17 cellular contexts compared by ENCODE assay signal in genomic region chr2:15750433-15750814, GRCh38.
DNase-seq lines count a peak whose midpoint lies in the region; ATAC-seq and TF ChIP-seq lines count a peak whose summit lies in the region.
"Had no signal": no experiment of that assay in that cellular context is flagged by ENCODE, and none has a peak within 500 bp of the region (broad histone marks: within the 10 kb centered on the region; RNA-seq: fewer than 3 reads in every experiment).

No MANE protein-coding gene starts in this region.

- H3K4me2 ChIP-seq in H9 (ENCODE audit: insufficient read depth, insufficient read length, low read length) = no peak overlapping the region

- H2BK5ac ChIP-seq in H9 (ENCODE audit: insufficient read length, low read length) = no peak overlapping the region

- H3K36me3 Mint-ChIP-seq in H9 (ENCODE audit: insufficient read depth in 1 of 3, low read depth in 3 of 3) (peaks cover 0 to 4% (median 0%) of the 10 kb centered on the region in 3 experiments; a peak in 2 of 7 replicates), mesothelial cell of epicardium (peaks cover 3% of the 10 kb centered on the region), CD14-positive monocyte (no peaks in the 10 kb centered on the region)
- H3K36me3 Mint-ChIP-seq: CD4-positive, alpha-beta memory T cell had no signal

- H2AK5ac ChIP-seq in H9 (ENCODE audit: insufficient read length, low read length) = no peak overlapping the region

- H4K20me1 ChIP-seq in H9 (ENCODE audit: control insufficient read depth, insufficient read depth, insufficient read length) = no peaks in the 10 kb centered on the region

- H2BK15ac ChIP-seq in H9 (ENCODE audit: low read depth, low read length) = no peak overlapping the region

- no peak overlapping the region for H3K18ac ChIP-seq in H9 (ENCODE audit: insufficient read length, low read depth, low read length)

- TF ChIP-seq CTCF in H9 (conservative IDR thresholded peaks at IDR 0.05) (no peak), coronary artery (IDR thresholded peaks at IDR 0.05) (no peak), mesothelial cell of epicardium (IDR thresholded peaks at IDR 0.05; ENCODE audit: unreplicated experiment) (no peak), CD14-positive monocyte (IDR thresholded peaks at IDR 0.05) (no peak)

- H3K4me1 ChIP-seq in H9 (ENCODE audit: insufficient read depth, low read length) (peaks cover 6% of the 10 kb centered on the region; the same call in 1 of the 2 replicates), stomach smooth muscle (ENCODE audit: control insufficient read depth, insufficient read depth, low read length) (peaks cover 37% of the 10 kb centered on the region)

- no peak overlapping the region for H2BK20ac ChIP-seq in H9 (ENCODE audit: low read depth, low read length, poor library complexity, severe bottlenecking)

- no peak overlapping the region for H2BK120ac ChIP-seq in H9 (ENCODE audit: low read depth, low read length, poor library complexity, severe bottlenecking)

- H2AFZ ChIP-seq in H9 (ENCODE audit: low read length) = no peak overlapping the region

- no peaks in the 10 kb centered on the region for H3K36me3 ChIP-seq in stomach smooth muscle (ENCODE audit: control insufficient read depth in 2 of 2, insufficient read depth in 2 of 2, low read length in 2 of 2)

- no peak overlapping the region for H3K4ac ChIP-seq in H9 (ENCODE audit: low read depth, low read length)

- no peak overlapping the region for H4K5ac ChIP-seq in H9 (ENCODE audit: insufficient read length, low read depth, low read length)

- H3K27ac Mint-ChIP-seq in H9 (no peak overlapping the region), mesothelial cell of epicardium (peak overlapping the region; percentile 100), CD14-positive monocyte (no peak overlapping the region)
- H3K27ac Mint-ChIP-seq: B cell; CD4-positive, alpha-beta memory T cell had no signal

- no peak overlapping the region for H3K4me3 Mint-ChIP-seq in H9
- H3K4me3 Mint-ChIP-seq in mesothelial cell of epicardium = no peak overlapping the region
- H3K4me3 Mint-ChIP-seq in CD14-positive monocyte = no peak overlapping the region
- H3K4me3 Mint-ChIP-seq: B cell; CD4-positive, alpha-beta memory T cell had no signal

- WGBS in H9 (ENCODE audit: extremely low coverage, insufficient read length, low lambda C conversion rate) = no CpG with 5 or more reads among the region's 3 CpGs

- no peak overlapping the region for H4K91ac ChIP-seq in H9 (ENCODE audit: insufficient read length, low read depth, low read length)

- H3K4me1 Mint-ChIP-seq in H9 (peaks cover 15 to 22% of the 10 kb centered on the region in 2 experiments), mesothelial cell of epicardium (peaks cover 66% of the 10 kb centered on the region), CD14-positive monocyte (no peaks in the 10 kb centered on the region)
- H3K4me1 Mint-ChIP-seq: B cell; CD4-positive, alpha-beta memory T cell had no signal

- no peak overlapping the region for H4K8ac ChIP-seq in H9 (replicated peaks; ENCODE audit: insufficient read length, low read depth, low read length)

- no peak overlapping the region for H3K56ac ChIP-seq in H9 (ENCODE audit: insufficient read length, low read depth, low read length)

- H2BK12ac ChIP-seq in H9 (ENCODE audit: insufficient read length, low read depth, low read length) = no peak overlapping the region

- H3K9ac ChIP-seq in H9 (ENCODE audit: extremely low read depth, insufficient read length, low read length) (no peak overlapping the region), stomach smooth muscle (ENCODE audit: low read length in 2 of 2) (no peak overlapping the region)

- H3T11ph ChIP-seq in H9 (ENCODE audit: low read length) = no peak overlapping the region

- no peaks in the 10 kb centered on the region; the same call in 1 of the 2 replicates for H3K27me3 Mint-ChIP-seq in H9 (ENCODE audit: low read depth)
- H3K27me3 Mint-ChIP-seq in mesothelial cell of epicardium (ENCODE audit: low read depth) = no peaks in the 10 kb centered on the region
- H3K27me3 Mint-ChIP-seq in CD14-positive monocyte (ENCODE audit: low read depth in 3 of 3) = peaks cover 0 to 3% (median 2%) of the 10 kb centered on the region in 3 donors

- H3K4me3 ChIP-seq in coronary artery (no peak overlapping the region), stomach smooth muscle (ENCODE audit: low read length in 2 of 2) (no peak overlapping the region)

- H3K9me3 ChIP-seq in H9 (ENCODE audit: control insufficient read depth, low read depth, low read length) (no peaks in the 10 kb centered on the region), stomach smooth muscle (ENCODE audit: control insufficient read depth in 2 of 2, low read length in 2 of 2) (no peaks in the 10 kb centered on the region)

- H3K23me2 ChIP-seq in H9 (ENCODE audit: insufficient read length, low read depth, low read length, poor library complexity, severe bottlenecking) = no peaks in the 10 kb centered on the region

- no peak for ATAC-seq in GM18502 (IDR thresholded peaks at IDR 0.05; ENCODE audit: poor library complexity, unreplicated experiment)

- H3K9me3 Mint-ChIP-seq in H9 = peaks cover 0 to 3% of the 10 kb centered on the region in 2 experiments; a peak in 3 of 5 replicates
- peaks cover 4% of the 10 kb centered on the region for H3K9me3 Mint-ChIP-seq in mesothelial cell of epicardium
- H3K9me3 Mint-ChIP-seq in CD14-positive monocyte = peaks cover 0 to 5% (median 3%) of the 10 kb centered on the region in 7 donors

- H3K14ac ChIP-seq in H9 (ENCODE audit: insufficient read depth, low read length) = no peak overlapping the region

- DNase-seq in H9 (peak; percentile 12), coronary artery (ENCODE audit: low spot score) (peak; percentile 46), mesothelial cell of epicardium (ENCODE audit: low spot score in 2 of 2, unreplicated experiment in 2 of 2) (no peak), SW 1271 (lab: John Stamatoyannopoulos, UW) (no peak), CD14-positive monocyte (ENCODE audit: low spot score) (no peak)
- DNase-seq: ACHN; C1 segment of cervical spinal cord; CD4-positive, alpha-beta memory T cell; DMS153; DMS79 treated with DMSO at 0.1 percent for 48 hours; EL; H7; IMR-90; KBM-7 had no signal

- no peak overlapping the region for H3K23ac ChIP-seq in H9 (ENCODE audit: insufficient read length, low read depth, low read length)

- H3K27ac ChIP-seq in H9 (ENCODE audit: insufficient read length, low read depth, low read length) (no peak overlapping the region), coronary artery (no peak overlapping the region), stomach smooth muscle (ENCODE audit: low read length) (peak overlapping the region; percentile 46)

- H3K27me3 ChIP-seq in H9 (ENCODE audit: insufficient read depth, low read length) = no peaks in the 10 kb centered on the region
- H3K27me3 ChIP-seq in stomach smooth muscle (ENCODE audit: control insufficient read depth in 1 of 2, insufficient read depth in 2 of 2, low read length in 2 of 2) = no peaks in the 10 kb centered on the region

- no peaks in the 10 kb centered on the region for H3K79me2 ChIP-seq in H9 (ENCODE audit: insufficient read depth, low read length)

- no peaks in the 10 kb centered on the region for H3K79me1 ChIP-seq in H9 (ENCODE audit: insufficient read depth, low read depth, low read length, poor library complexity, severe bottlenecking)

- intact Hi-C loops in CD14-positive monocyte (cut with micrococcal nuclease) = no loop called here

Comparison
In these comparisons a context has a peak if more than half of its experiments do, and no peak if none do; other contexts are left out.
1. DNase-seq: peak in H9 (single experiment) and coronary artery (single experiment); none in mesothelial cell of epicardium (0 of 2), SW 1271 (0 of 2) and CD14-positive monocyte (single experiment).